Comparison of ENCODE assay signal across 9 cellular contexts in the genomic region with DNA sequence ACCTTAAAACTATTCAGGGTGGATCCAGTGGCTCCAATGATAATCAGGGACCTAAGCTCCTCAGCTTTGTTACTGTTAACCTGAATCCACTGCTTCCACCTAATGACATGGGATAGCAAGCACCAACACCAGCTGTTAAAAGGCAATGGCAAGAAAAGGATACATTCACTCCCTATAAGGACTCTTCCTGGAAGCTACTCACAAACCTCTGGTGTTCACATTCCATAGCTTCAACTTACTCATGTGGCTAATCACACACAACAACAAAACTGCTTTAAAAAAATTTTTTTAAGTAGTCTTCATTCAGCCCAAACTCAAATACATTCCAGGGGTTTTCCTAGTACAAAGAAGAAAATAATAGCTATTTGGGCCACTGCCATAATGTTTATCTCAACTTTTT.
"Had no signal": no experiment of that assay in that cellular context is flagged by ENCODE, and none has a peak within 500 bp of the region (broad histone marks: within the 10 kb centered on the region; RNA-seq: fewer than 3 reads in every experiment).

No MANE protein-coding gene starts in this region.

- H3K9me3 Mint-ChIP-seq: activated naive CD4-positive, alpha-beta T cell treated with anti-CD3 and anti-CD28 coated beads, Interleukin-2, amount 50 U/mL, for 72 hours; activated T-cell treated with anti-CD3 and anti-CD28 coated beads, Interleukin-2, amount 50 U/mL, for 24 hours; stimulated activated naive CD8-positive, alpha-beta T cell treated with anti-CD3 and anti-CD28 coated beads, Interleukin-15, amount 100 ng/mL, for 72 hours had no signal

- H3K27me3 Mint-ChIP-seq: activated T-cell treated with anti-CD3 and anti-CD28 coated beads, Interleukin-2, amount 50 U/mL, for 24 hours; stimulated activated naive CD8-positive, alpha-beta T cell treated with anti-CD3 and anti-CD28 coated beads, Interleukin-15, amount 100 ng/mL, for 72 hours had no signal

- H3K4me1 Mint-ChIP-seq: stimulated activated naive CD8-positive, alpha-beta T cell treated with anti-CD3 and anti-CD28 coated beads, Interleukin-15, amount 100 ng/mL, for 72 hours had no signal

- DNase-seq: activated effector memory CD4-positive, alpha-beta T cell treated with anti-CD3 and anti-CD28 coated beads, Interleukin-2, amount 50 U/mL, for 16 hours; activated T-cell treated with anti-CD3 and anti-CD28 coated beads, Interleukin-2, amount 50 U/mL, for 24 hours; effector memory CD4-positive, alpha-beta T cell; foreskin fibroblast; stimulated activated CD4-positive, alpha-beta T cell treated with anti-CD3 and anti-CD28 coated beads, Interleukin-15, amount 100 ng/mL, for 24 hours; stimulated activated CD4-positive, alpha-beta T cell treated with anti-CD3 and anti-CD28 coated beads, Interleukin-4, amount 100 ng/mL, for 24 hours; stimulated activated naive CD8-positive, alpha-beta T cell treated with anti-CD3 and anti-CD28 coated beads, Interleukin-15, amount 100 ng/mL, for 72 hours; testis had no signal

- H3K27ac Mint-ChIP-seq: activated naive CD4-positive, alpha-beta T cell treated with anti-CD3 and anti-CD28 coated beads, Interleukin-2, amount 50 U/mL, for 72 hours; activated T-cell treated with anti-CD3 and anti-CD28 coated beads, Interleukin-2, amount 50 U/mL, for 24 hours had no signal

- H3K27me3 ChIP-seq: testis had no signal

- H3K4me1 ChIP-seq: testis had no signal

- H3K9me3 ChIP-seq: testis had no signal

- H3K4me3 Mint-ChIP-seq: activated T-cell treated with anti-CD3 and anti-CD28 coated beads, Interleukin-2, amount 50 U/mL, for 24 hours; stimulated activated naive CD8-positive, alpha-beta T cell treated with anti-CD3 and anti-CD28 coated beads, Interleukin-15, amount 100 ng/mL, for 72 hours had no signal

- H3K4me3 ChIP-seq: testis had no signal
